In genomic region chr6:27651371-27651732, GRCh38 we compare ENCODE assay signal across 12 cellular contexts.
A peak's percentile ranks its signal among the peaks of the same experiment; 100 is the strongest.
DNase-seq lines count a peak whose midpoint lies in the region; ATAC-seq and FAIRE-seq lines count a peak whose summit lies in the region.
"Had no signal": no experiment of that assay in that cellular context is flagged by ENCODE, and none has a peak within 500 bp of the region (broad histone marks: within the 10 kb centered on the region; RNA-seq: fewer than 3 reads in every experiment).

No MANE protein-coding gene starts in this region.

- no peaks in the 10 kb centered on the region for H3K27me3 ChIP-seq in HUES64 (ENCODE audit: insufficient read depth, low read length)
- no peaks in the 10 kb centered on the region for H3K27me3 ChIP-seq in mesenchymal stem cell (ENCODE audit: control insufficient read depth in 1 of 2, insufficient read depth in 1 of 2, low read length in 2 of 2)

- peaks cover 0 to 5% of the 10 kb centered on the region in 2 donors for H3K36me3 Mint-ChIP-seq in activated naive CD4-positive, alpha-beta T cell treated with anti-CD3 and anti-CD28 coated beads, Interleukin-2, amount 50 U/mL, for 72 hours

- H3K27ac ChIP-seq in HUES64 (ENCODE audit: low read depth, low read length), result no peak overlapping the region
- no peak overlapping the region for H3K27ac ChIP-seq in mesenchymal stem cell (ENCODE audit: low read length, poor library complexity, severe bottlenecking)
- H3K27ac ChIP-seq: psoas muscle had no signal

- H3K4ac ChIP-seq in mesenchymal stem cell (ENCODE audit: low read depth in 1 of 2, low read length in 2 of 2), result no peak overlapping the region

- H3K27ac Mint-ChIP-seq in activated naive CD4-positive, alpha-beta T cell treated with anti-CD3 and anti-CD28 coated beads, Interleukin-2, amount 50 U/mL, for 72 hours, result no peak overlapping the region

- no peak overlapping the region for H3K18ac ChIP-seq in mesenchymal stem cell (ENCODE audit: low read depth in 1 of 2, low read length in 2 of 2)

- H3K4me1 ChIP-seq in HUES64 (ENCODE audit: insufficient read depth, low read length) (no peaks in the 10 kb centered on the region), mesenchymal stem cell (ENCODE audit: control insufficient read depth, insufficient read depth, low read depth, low read length) (peaks cover 4% of the 10 kb centered on the region)
- H3K4me1 ChIP-seq: psoas muscle had no signal

- H2BK5ac ChIP-seq in mesenchymal stem cell (ENCODE audit: low read depth, low read length, poor library complexity, severe bottlenecking), result no peak overlapping the region

- H2BK120ac ChIP-seq in mesenchymal stem cell (ENCODE audit: low read depth, low read length), result no peak overlapping the region

- 5% methylated on average over 7 of the region's 7 CpGs for WGBS in HUES64
- 8% methylated on average over 7 of the region's 7 CpGs for WGBS in mesenchymal stem cell

- no peak overlapping the region for H4K91ac ChIP-seq in mesenchymal stem cell (ENCODE audit: low read length)

- peak; percentile 49 for DNase-seq in Daoy (ENCODE audit: low read depth)
- DNase-seq in amniotic epithelial cell (ENCODE audit: low read depth), result peak; percentile 12
- peak; percentile 14 for DNase-seq in mesenchymal stem cell
- no peak for DNase-seq in activated naive CD4-positive, alpha-beta T cell treated with anti-CD3 and anti-CD28 coated beads, Interleukin-2, amount 50 U/mL, for 72 hours (ENCODE audit: low spot score in 2 of 2)
- DNase-seq in NCI-H2171 (lab: John Stamatoyannopoulos, UW), result no peak
- no peak for DNase-seq in frontal cortex (ENCODE audit: low spot score in 2 of 2)
- DNase-seq: activated T-cell treated with anti-CD3 and anti-CD28 coated beads for 4 hours, NCI-H1092, psoas muscle had no signal

- no peaks in the 10 kb centered on the region for H3K79me1 ChIP-seq in mesenchymal stem cell (replicated peaks; ENCODE audit: low read length, poor library complexity, severe bottlenecking)

- H3K4me3 ChIP-seq in HUES64 (ENCODE audit: low read length) (peak overlapping the region; percentile 76), mesenchymal stem cell (ENCODE audit: insufficient read depth in 1 of 2, low read depth in 1 of 2, low read length in 2 of 2) (no peak overlapping the region)
- H3K4me3 ChIP-seq: psoas muscle had no signal

- no peak overlapping the region for H3K23ac ChIP-seq in mesenchymal stem cell (ENCODE audit: low read length in 2 of 2)

- H3K9me3 Mint-ChIP-seq in activated naive CD4-positive, alpha-beta T cell treated with anti-CD3 and anti-CD28 coated beads, Interleukin-2, amount 50 U/mL, for 72 hours, result no peaks in the 10 kb centered on the region

- no peaks in the 10 kb centered on the region for H3K9me3 ChIP-seq in HUES64 (ENCODE audit: insufficient read depth, low read depth, low read length)
- no peaks in the 10 kb centered on the region for H3K9me3 ChIP-seq in mesenchymal stem cell (ENCODE audit: control insufficient read depth, low read length)
- H3K9me3 ChIP-seq: psoas muscle had no signal

- H2AK5ac ChIP-seq in mesenchymal stem cell (ENCODE audit: low read length, severe bottlenecking), result no peak overlapping the region

- no peak overlapping the region for H3K14ac ChIP-seq in mesenchymal stem cell (ENCODE audit: low read length in 2 of 2)

- H3K9ac ChIP-seq in HUES64 (ENCODE audit: low read depth, low read length) (peak overlapping the region; percentile 13; the same call in 1 of the 2 replicates), mesenchymal stem cell (ENCODE audit: low read length) (no peak overlapping the region)

- H4K8ac ChIP-seq in mesenchymal stem cell (ENCODE audit: low read length), result no peak overlapping the region

- H2BK12ac ChIP-seq in mesenchymal stem cell (ENCODE audit: low read length in 2 of 2), result no peak overlapping the region

- peak overlapping the region; percentile 81 for H3K4me2 ChIP-seq in mesenchymal stem cell (ENCODE audit: low read length, poor library complexity, severe bottlenecking)

- H2BK15ac ChIP-seq in mesenchymal stem cell (ENCODE audit: low read depth, poor library complexity, severe bottlenecking), result no peak overlapping the region

- peak overlapping the region; percentile 61 for H2AFZ ChIP-seq in mesenchymal stem cell (ENCODE audit: low read depth, low read length)

- no peak for ATAC-seq in GM19035 (IDR thresholded peaks at IDR 0.05; ENCODE audit: unreplicated experiment)
- no peak for ATAC-seq in activated naive CD4-positive, alpha-beta T cell treated with anti-CD3 and anti-CD28 coated beads, Interleukin-2, amount 50 U/mL, for 72 hours
- ATAC-seq: psoas muscle had no signal

- H3K36me3 ChIP-seq in HUES64 (ENCODE audit: insufficient read depth, low read length) (no peaks in the 10 kb centered on the region), mesenchymal stem cell (ENCODE audit: control insufficient read depth in 1 of 2, insufficient read depth in 2 of 2, low read depth in 1 of 2, low read length in 2 of 2) (no peaks in the 10 kb centered on the region)

- FAIRE-seq in frontal cortex (lab: Jason Lieb, UNC), result no peak
- FAIRE-seq: colon had no signal

Comparison
In these comparisons a context has a peak if more than half of its experiments do, and no peak if none do; other contexts are left out.
1. DNase-seq: peak in Daoy (single experiment), amniotic epithelial cell (single experiment) and mesenchymal stem cell (single experiment); none in activated naive CD4-positive, alpha-beta T cell treated with anti-CD3 and anti-CD28 coated beads, Interleukin-2, amount 50 U/mL, for 72 hours (0 of 2), NCI-H2171 (single experiment) and frontal cortex (0 of 2).